Comparison of ENCODE assay signal across 20 cellular contexts in genomic region chr9:125963932-125964331, GRCh38.
"Had no signal": no experiment of that assay in that cellular context is flagged by ENCODE, and none has a peak within 500 bp of the region (broad histone marks: within the 10 kb centered on the region; RNA-seq: fewer than 3 reads in every experiment).

No MANE protein-coding gene starts in this region.

- H3K9me3 ChIP-seq: left ventricle myocardium inferior, lower lobe of right lung, neutrophil, testis, tibial nerve had no signal

- H3K4me1 ChIP-seq: left ventricle myocardium inferior, lower lobe of right lung, testis had no signal

- H3K9me3 Mint-ChIP-seq: naive thymus-derived CD4-positive, alpha-beta T cell; nephron progenitor cell; stimulated activated naive CD8-positive, alpha-beta T cell treated with anti-CD3 and anti-CD28 coated beads, Interleukin-15, Interleukin-2, amounts not matched to agents 100 ng/mL and 50 ng/mL, for 24 hours had no signal

- H3K4me1 Mint-ChIP-seq: naive thymus-derived CD4-positive, alpha-beta T cell had no signal

- H2AFZ ChIP-seq: hepatocyte had no signal

- H3K27me3 ChIP-seq: hepatocyte, neutrophil, testis, tibial nerve had no signal

- H3K4me3 ChIP-seq: coronary artery, hepatocyte, left ventricle myocardium inferior, lower lobe of right lung, testis, tibial nerve had no signal

- H3K79me2 ChIP-seq: hepatocyte had no signal

- H3K4me2 ChIP-seq: hepatocyte had no signal

- H3K27me3 Mint-ChIP-seq: naive thymus-derived CD4-positive, alpha-beta T cell; progenitor cell of endocrine pancreas; stimulated activated naive CD8-positive, alpha-beta T cell treated with anti-CD3 and anti-CD28 coated beads, Interleukin-15, Interleukin-2, amounts not matched to agents 100 ng/mL and 50 ng/mL, for 24 hours had no signal

- H3K27ac ChIP-seq: coronary artery, hepatocyte, left ventricle myocardium inferior, lower lobe of right lung, neutrophil, testis, tibial nerve had no signal

- H3K4me3 Mint-ChIP-seq: naive thymus-derived CD4-positive, alpha-beta T cell; nephron progenitor cell; stimulated activated naive CD8-positive, alpha-beta T cell treated with anti-CD3 and anti-CD28 coated beads, Interleukin-15, Interleukin-2, amounts not matched to agents 100 ng/mL and 50 ng/mL, for 24 hours had no signal

- DNase-seq: effector CD8-positive, alpha-beta T cell; foreskin melanocyte; head of caudate nucleus; kidney; left cardiac atrium; left ventricle myocardium inferior; lower lobe of right lung; mesenchymal stem cell; naive thymus-derived CD4-positive, alpha-beta T cell; nephron progenitor cell; right cardiac atrium; small intestine; stimulated activated CD4-positive, alpha-beta T cell treated with anti-CD3 and anti-CD28 coated beads, Interleukin-12 subunit alpha, Interleukin-12 subunit beta, amount 100 ng/mL, for 4 hours; testis had no signal

- H3K27ac Mint-ChIP-seq: nephron progenitor cell; progenitor cell of endocrine pancreas; stimulated activated naive CD8-positive, alpha-beta T cell treated with anti-CD3 and anti-CD28 coated beads, Interleukin-15, Interleukin-2, amounts not matched to agents 100 ng/mL and 50 ng/mL, for 24 hours had no signal
